ENCODE assay signal across 17 cellular contexts in genomic region chrX:123217077-123217476, GRCh38. TPM values are rescaled to one million over a fixed set of nuclear protein-coding genes. Genes with fewer than 3 reads are reported as not detected.
DNase-seq lines count a peak whose midpoint lies in the region; ATAC-seq and TF ChIP-seq lines count a peak whose summit lies in the region.
"Had no signal": no experiment of that assay in that cellular context is flagged by ENCODE, and none has a peak within 500 bp of the region (broad histone marks: within the 10 kb centered on the region; RNA-seq: fewer than 3 reads in every experiment).

No MANE protein-coding gene starts in this region.

- no peaks in the 10 kb centered on the region for H3K36me3 Mint-ChIP-seq in type B pancreatic cell
- H3K36me3 Mint-ChIP-seq: activated CD8-positive, alpha-beta memory T cell treated with anti-CD3 and anti-CD28 coated beads, Interleukin-2, amount 10 ng/mL, durations not matched to agents 7 days and 5 days had no signal

- H3K27me3 Mint-ChIP-seq in type B pancreatic cell = no peaks in the 10 kb centered on the region
- H3K27me3 Mint-ChIP-seq: activated B cell treated with CpG ODN at 0.5 μM for 24 hours; activated CD8-positive, alpha-beta memory T cell treated with anti-CD3 and anti-CD28 coated beads, Interleukin-2, amount 10 ng/mL, durations not matched to agents 7 days and 5 days; effector memory CD8-positive, alpha-beta T cell had no signal

- no peak for TF ChIP-seq CTCF in omental fat pad (IDR thresholded peaks at IDR 0.05)
- TF ChIP-seq CTCF in type B pancreatic cell (conservative IDR thresholded peaks at IDR 0.05) = no peak

- no peak overlapping the region for H3K27ac Mint-ChIP-seq in type B pancreatic cell
- H3K27ac Mint-ChIP-seq: activated B cell treated with CpG ODN at 0.5 μM for 24 hours; activated CD8-positive, alpha-beta memory T cell treated with anti-CD3 and anti-CD28 coated beads, Interleukin-2, amount 10 ng/mL, durations not matched to agents 7 days and 5 days; effector memory CD8-positive, alpha-beta T cell had no signal

- DNase-seq in AG08396 (ENCODE audit: low spot score) = peak; percentile 5
- peak; percentile 49 for DNase-seq in OCI-M1 (lab: John Stamatoyannopoulos, UW)
- peak; percentile 58 for DNase-seq in fibroblast of peridontal ligament (ENCODE audit: extremely low read depth)
- no peak for DNase-seq in omental fat pad (ENCODE audit: low spot score)
- DNase-seq in NCI-H82 treated with DMSO at 0.1 percent for 48 hours (lab: John Stamatoyannopoulos, UW; ENCODE audit: unreplicated experiment) = no peak
- DNase-seq in type B pancreatic cell (ENCODE audit: extremely low spot score, unreplicated experiment) = no peak
- no peak for DNase-seq in cerebellar nuclear complex (lab: John Stamatoyannopoulos, UW)
- DNase-seq: activated B cell treated with CpG ODN at 0.5 μM for 24 hours; activated CD8-positive, alpha-beta memory T cell treated with anti-CD3 and anti-CD28 coated beads, Interleukin-2, amount 10 ng/mL, durations not matched to agents 7 days and 5 days; activated gamma-delta T cell treated with Interleukin-2 at 50 U/mL for 16 hours; effector memory CD8-positive, alpha-beta T cell; GOT3; NCI-H2107; NCI-H69; stimulated activated CD8-positive, alpha-beta memory T cell treated with anti-CD3 and anti-CD28 coated beads, Interleukin-4, amount 100 ng/mL, for 48 hours had no signal

- ATAC-seq in omental fat pad (ENCODE audit: low FRiP score) (peak; percentile 83), GM21786 (IDR thresholded peaks at IDR 0.05; ENCODE audit: unreplicated experiment) (no peak)
- ATAC-seq: activated CD8-positive, alpha-beta memory T cell treated with anti-CD3 and anti-CD28 coated beads, Interleukin-2, amount 10 ng/mL, durations not matched to agents 7 days and 5 days; effector memory CD8-positive, alpha-beta T cell; Panc1 had no signal

- no peaks in the 10 kb centered on the region for H3K9me3 Mint-ChIP-seq in type B pancreatic cell
- H3K9me3 Mint-ChIP-seq: activated B cell treated with CpG ODN at 0.5 μM for 24 hours; effector memory CD8-positive, alpha-beta T cell had no signal

- no peaks in the 10 kb centered on the region for H3K4me1 Mint-ChIP-seq in type B pancreatic cell (ENCODE audit: unreplicated experiment)
- H3K4me1 Mint-ChIP-seq: activated B cell treated with CpG ODN at 0.5 μM for 24 hours; activated CD8-positive, alpha-beta memory T cell treated with anti-CD3 and anti-CD28 coated beads, Interleukin-2, amount 10 ng/mL, durations not matched to agents 7 days and 5 days had no signal

- no peak overlapping the region for H3K4me3 Mint-ChIP-seq in type B pancreatic cell
- H3K4me3 Mint-ChIP-seq: activated B cell treated with CpG ODN at 0.5 μM for 24 hours; activated CD8-positive, alpha-beta memory T cell treated with anti-CD3 and anti-CD28 coated beads, Interleukin-2, amount 10 ng/mL, durations not matched to agents 7 days and 5 days; effector memory CD8-positive, alpha-beta T cell had no signal

RNA-seq across cellular contexts. Expression of gene GRIA3, which starts 33.0 kb away (rescaled TPM):
- total RNA-seq in omental fat pad (1 to 10 TPM in 1 of 4 donors, under 1 TPM in 3; 0.19 to 1.1 (median 0.55) TPM), type B pancreatic cell (ENCODE audit: low replicate concordance) (9.2 and 12.4 TPM in 2 replicates)
- total RNA-seq: activated B cell treated with CpG ODN at 0.5 μM for 24 hours; activated CD8-positive, alpha-beta memory T cell treated with anti-CD3 and anti-CD28 coated beads, Interleukin-2, amount 10 ng/mL, durations not matched to agents 7 days and 5 days had no signal

Comparison
In these comparisons a context has a peak if more than half of its experiments do, and no peak if none do; other contexts are left out.
1. DNase-seq: peak in AG08396 (single experiment), OCI-M1 (single experiment) and fibroblast of peridontal ligament (single experiment); none in omental fat pad (single experiment), NCI-H82 treated with DMSO at 0.1 percent for 48 hours (single experiment), type B pancreatic cell (single experiment) and cerebellar nuclear complex (0 of 2).